ENCODE assay signal across 12 cellular contexts in genomic region chr20:36155991-36156390, GRCh38. TPM values are rescaled to one million over a fixed set of nuclear protein-coding genes. Genes with fewer than 3 reads are reported as not detected.
DNase-seq lines count a peak whose midpoint lies in the region; ATAC-seq and TF ChIP-seq lines count a peak whose summit lies in the region.
"Had no signal": no experiment of that assay in that cellular context is flagged by ENCODE, and none has a peak within 500 bp of the region (broad histone marks: within the 10 kb centered on the region; RNA-seq: fewer than 3 reads in every experiment).

No MANE protein-coding gene starts in this region.

- H3F3A ChIP-seq in GM23338 (replicated peaks; ENCODE audit: low read depth): no peaks in the 10 kb centered on the region

- H3K4me3 ChIP-seq in GM23338: no peak overlapping the region
- peak overlapping the region in 1 of 2 donors; percentile 86 for H3K4me3 ChIP-seq in stomach smooth muscle (ENCODE audit: low read length in 2 of 2)
- H3K4me3 ChIP-seq in upper lobe of left lung: no peak overlapping the region
- H3K4me3 ChIP-seq: SJSA1 had no signal

- whole genome bisulfite sequencing in upper lobe of left lung, 2 donors: 84% methylated on average over 4 of the region's 4 CpGs; no CpG with 5 or more reads in 1 of the 2 donors

- no peak overlapping the region for H3K9ac ChIP-seq in stomach smooth muscle (ENCODE audit: low read length in 2 of 2)

- no peaks in the 10 kb centered on the region for H3K9me3 ChIP-seq in stomach smooth muscle (ENCODE audit: control insufficient read depth in 2 of 2, low read length in 2 of 2)
- no peaks in the 10 kb centered on the region for H3K9me3 ChIP-seq in upper lobe of left lung
- H3K9me3 ChIP-seq: sigmoid colon, SJSA1, vagina had no signal

- H3K9me2 ChIP-seq in GM23338 (ENCODE audit: insufficient read depth): no peaks in the 10 kb centered on the region

- peaks cover 4% of the 10 kb centered on the region for H3K79me2 ChIP-seq in GM23338 (replicated peaks; ENCODE audit: insufficient read depth)

- no peak for TF ChIP-seq EP300 in upper lobe of left lung (IDR thresholded peaks at IDR 0.05)

- no peaks in the 10 kb centered on the region for H3K36me3 ChIP-seq in GM23338 (ENCODE audit: insufficient read depth)
- H3K36me3 ChIP-seq in stomach smooth muscle (ENCODE audit: control insufficient read depth in 2 of 2, insufficient read depth in 2 of 2, low read length in 2 of 2): no peaks in the 10 kb centered on the region
- no peaks in the 10 kb centered on the region for H3K36me3 ChIP-seq in upper lobe of left lung
- H3K36me3 ChIP-seq: sigmoid colon, SJSA1, vagina had no signal

- ATAC-seq in GM23338 (no peak), GM21786 (IDR thresholded peaks at IDR 0.05; ENCODE audit: unreplicated experiment) (no peak), upper lobe of left lung (ENCODE audit: low FRiP score in 2 of 2) (no peak)

- H3K4me1 Mint-ChIP-seq in GM23338: peaks cover 17% of the 10 kb centered on the region

- no peaks in the 10 kb centered on the region for H3K36me3 Mint-ChIP-seq in GM23338 (ENCODE audit: low read depth)
- H3K36me3 Mint-ChIP-seq: natural killer cell treated with Interleukin-12 subunit alpha and Interleukin-12 subunit beta and Interleukin-15 and Interleukin-18, amount 100 ng/mL, for 72 hours had no signal

- H3K27ac Mint-ChIP-seq in GM23338: no peak overlapping the region
- H3K27ac Mint-ChIP-seq: natural killer cell treated with Interleukin-12 subunit alpha and Interleukin-12 subunit beta and Interleukin-15 and Interleukin-18, amount 100 ng/mL, for 72 hours had no signal

- H3K4me3 Mint-ChIP-seq in GM23338: peak overlapping the region; percentile 50; the same call in 1 of the 3 replicates

- H3K27me3 Mint-ChIP-seq in GM23338 (ENCODE audit: insufficient read depth, low read depth, poor library complexity): peaks cover 15% of the 10 kb centered on the region

- TF ChIP-seq POLR2A in upper lobe of left lung (IDR thresholded peaks at IDR 0.05): no peak

- H3K4me2 ChIP-seq in GM23338: no peak overlapping the region

- H3K9me3 Mint-ChIP-seq in GM23338: no peaks in the 10 kb centered on the region
- H3K9me3 Mint-ChIP-seq: natural killer cell treated with Interleukin-12 subunit alpha and Interleukin-12 subunit beta and Interleukin-15 and Interleukin-18, amount 100 ng/mL, for 72 hours had no signal

- TF ChIP-seq CTCF in GM23338 (conservative IDR thresholded peaks at IDR 0.05; ENCODE audit: low read depth in 2 of 2) (no peak), upper lobe of left lung (IDR thresholded peaks at IDR 0.05) (no peak)

- H4K20me1 ChIP-seq in GM23338 (replicated peaks; ENCODE audit: insufficient read depth): peaks cover 7% of the 10 kb centered on the region; the same call in 1 of the 2 replicates

- H3K27ac ChIP-seq in GM23338 (ENCODE audit: low read depth) (no peak overlapping the region), stomach smooth muscle (ENCODE audit: low read length) (peak overlapping the region; percentile 55), upper lobe of left lung (no peak overlapping the region)
- H3K27ac ChIP-seq: SJSA1 had no signal

- no peaks in the 10 kb centered on the region for H3K27me3 ChIP-seq in GM23338 (ENCODE audit: insufficient read depth)
- no peaks in the 10 kb centered on the region for H3K27me3 ChIP-seq in stomach smooth muscle (ENCODE audit: control insufficient read depth in 1 of 2, insufficient read depth in 2 of 2, low read length in 2 of 2)
- no peaks in the 10 kb centered on the region for H3K27me3 ChIP-seq in upper lobe of left lung
- H3K27me3 ChIP-seq: sigmoid colon, vagina had no signal

- no peak overlapping the region for H2AFZ ChIP-seq in GM23338

- peaks cover 15% of the 10 kb centered on the region for H3K4me1 ChIP-seq in GM23338 (ENCODE audit: insufficient read depth)
- H3K4me1 ChIP-seq in stomach smooth muscle (ENCODE audit: control insufficient read depth, insufficient read depth, low read length): peaks cover 36% of the 10 kb centered on the region
- H3K4me1 ChIP-seq in upper lobe of left lung: peaks cover 8 to 22% (median 18%) of the 10 kb centered on the region in 4 donors

- DNase-seq in GM23338 (ENCODE audit: low spot score) (no peak), anterior cingulate cortex (lab: John Stamatoyannopoulos, UW) (peak in 39 of 58 donors; percentile 15 to 75 (median 53)), medulla oblongata (ENCODE audit: extremely low spot score) (peak; percentile 68), NCI-H526 treated with DMSO at 0.1 percent for 48 hours (lab: John Stamatoyannopoulos, UW) (no peak), upper lobe of left lung (no peak)
- DNase-seq: cerebellar nuclear complex, sigmoid colon had no signal

TF ChIP-seq in GM23338, 12 proteins besides CTCF, POLR2A, EP300 and RAD21 (continues in another document):
- no peak for TF ChIP-seq CREB1 (CRISPR knock-in tag; IDR thresholded peaks at IDR 0.05; ENCODE audit: low read depth)
- no peak for TF ChIP-seq EZH2 (IDR thresholded peaks at IDR 0.05; ENCODE audit: low read depth, unreplicated experiment)
- TF ChIP-seq POLR2AphosphoS5 (IDR thresholded peaks at IDR 0.05; ENCODE audit: low read depth): no peak
- no peak for TF ChIP-seq ZNF462 (CRISPR knock-in tag; IDR thresholded peaks at IDR 0.05)
- TF ChIP-seq ETS1 (IDR thresholded peaks at IDR 0.05): no peak

RNA-seq across cellular contexts. Expression of gene EPB41L1, which starts 1.5 kb away (rescaled TPM):
- 33.1 and 48.7 TPM in 2 replicates for total RNA-seq in GM23338 (2014; rRNA removed; shearing (Covaris generic))
- 24.1 and 29.9 TPM in 2 replicates for polyA plus RNA-seq in GM23338 (2016; fragmentation: Nextera tagmentation; extraction: Ambion mirVana)
- 100 to 1,000 TPM in 1 of 6 donors, 10 to 100 TPM in 5; 56.6 to 104 (median 79.2) TPM for total RNA-seq in upper lobe of left lung

Comparison
In these comparisons a context has a peak if more than half of its experiments do, and no peak if none do; other contexts are left out.
1. DNase-seq: peak in anterior cingulate cortex (39 of 58) and medulla oblongata (single experiment); none in GM23338 (single experiment), NCI-H526 treated with DMSO at 0.1 percent for 48 hours (single experiment) and upper lobe of left lung (0 of 2).